Comparison of ENCODE assay signal across 8 cellular contexts in genomic region chr6:107712523-107713213, GRCh38.
DNase-seq lines count a peak whose midpoint lies in the region; ATAC-seq, FAIRE-seq and TF ChIP-seq lines count a peak whose summit lies in the region.

No MANE protein-coding gene starts in this region.

- H3K9ac ChIP-seq in stomach smooth muscle (ENCODE audit: low read length in 2 of 2), result peak overlapping the region in 1 of 2 donors; percentile 42

- peaks cover 5% of the 10 kb centered on the region for H3K36me3 Mint-ChIP-seq in activated T-cell treated with anti-CD3 and anti-CD28 coated beads, Interleukin-2, amount 50 U/mL, for 4 hours (ENCODE audit: insufficient read depth)
- H3K36me3 Mint-ChIP-seq in T-cell, result peaks cover 29% of the 10 kb centered on the region

- H3K4me1 ChIP-seq in gastroesophageal sphincter, result peaks cover 0 to 26% (median 0%) of the 10 kb centered on the region in 3 donors
- H3K4me1 ChIP-seq in stomach smooth muscle (ENCODE audit: control insufficient read depth, insufficient read depth, low read length), result peaks cover 17% of the 10 kb centered on the region

- H3K36me3 ChIP-seq in gastroesophageal sphincter (no peaks in the 10 kb centered on the region), stomach smooth muscle (ENCODE audit: control insufficient read depth in 2 of 2, insufficient read depth in 2 of 2, low read length in 2 of 2) (no peaks in the 10 kb centered on the region)

- H3K4me3 ChIP-seq in gastroesophageal sphincter, result peak overlapping the region; percentile 4 to 28
- H3K4me3 ChIP-seq in stomach smooth muscle (ENCODE audit: low read length in 2 of 2), result peak overlapping the region; percentile 33 to 70

- CTCF ChIA-PET in T-cell (lab: Charles Lee), result interaction anchor here (0.6 to 1.6 kb wide), 5 partner anchors 9 to 172 kb away, joined by 3 to 4 read pairs (median 3); no protein-coding TSS in a partner anchor

- TF ChIP-seq EP300 in gastroesophageal sphincter (IDR thresholded peaks at IDR 0.05), result no peak

- no peak for DNase-seq in activated T-cell treated with anti-CD3 and anti-CD28 coated beads, Interleukin-2, amount 50 U/mL, for 4 hours
- no peak for DNase-seq in activated T-cell treated with anti-CD3 and anti-CD28 coated beads for 4 hours
- peak in 4 of 34 experiments; percentile 17 to 32 (median 25) for DNase-seq in T-cell
- DNase-seq in frontal cortex (ENCODE audit: low spot score in 2 of 2), result no peak

- no peak for FAIRE-seq in frontal cortex (lab: Jason Lieb, UNC)

- H3K27ac Mint-ChIP-seq in T-cell, result peak overlapping the region; percentile 84 to 86

- peak; percentile 85 to 86 for ATAC-seq in activated T-cell treated with anti-CD3 and anti-CD28 coated beads, Interleukin-2, amount 50 U/mL, for 4 hours
- ATAC-seq in T-cell (replicated peaks in 1 of 4), result peak in 3 of 4 experiments; percentile 1 to 30 (median 18)
- peak; percentile 52 for ATAC-seq in gastroesophageal sphincter
- ATAC-seq in GM18498 (IDR thresholded peaks at IDR 0.05; ENCODE audit: unreplicated experiment), result no peak
- ATAC-seq in HG03135 (IDR thresholded peaks at IDR 0.05; ENCODE audit: unreplicated experiment), result no peak

- H3K4me1 Mint-ChIP-seq in activated T-cell treated with anti-CD3 and anti-CD28 coated beads, Interleukin-2, amount 50 U/mL, for 4 hours (ENCODE audit: low read depth), result peaks cover 64% of the 10 kb centered on the region
- peaks cover 70 to 83% (median 72%) of the 10 kb centered on the region in 3 donors for H3K4me1 Mint-ChIP-seq in T-cell

- no peaks in the 10 kb centered on the region for H3K27me3 Mint-ChIP-seq in activated T-cell treated with anti-CD3 and anti-CD28 coated beads, Interleukin-2, amount 50 U/mL, for 4 hours (ENCODE audit: low read depth)
- no peaks in the 10 kb centered on the region for H3K27me3 Mint-ChIP-seq in T-cell

- H3K9me3 ChIP-seq in gastroesophageal sphincter, result no peaks in the 10 kb centered on the region
- H3K9me3 ChIP-seq in stomach smooth muscle (ENCODE audit: control insufficient read depth in 2 of 2, low read length in 2 of 2), result no peaks in the 10 kb centered on the region

- POLR2A ChIA-PET in T-cell (lab: Charles Lee), result interaction anchor here in 1 of 2 donors (0.6 kb wide), 2 partner anchors 9 to 94 kb away, joined by 3 to 14 read pairs; no protein-coding TSS in a partner anchor

- H3K27ac ChIP-seq in gastroesophageal sphincter (peak overlapping the region in 2 of 4 donors; percentile 47 to 49), stomach smooth muscle (ENCODE audit: low read length) (no peak overlapping the region)

- peak overlapping the region; percentile 74 for H3K4me3 Mint-ChIP-seq in activated T-cell treated with anti-CD3 and anti-CD28 coated beads, Interleukin-2, amount 50 U/mL, for 4 hours
- H3K4me3 Mint-ChIP-seq in T-cell, result peak overlapping the region; percentile 26 to 75 (median 31)

- 14 to 15% methylated on average over 2 to 5 of the region's 7 CpGs for WGBS in gastroesophageal sphincter (ENCODE audit: low coverage in 1 of 2), 2 donors

- peaks cover 4% of the 10 kb centered on the region for H3K27me3 ChIP-seq in gastroesophageal sphincter
- peaks cover 0 to 4% of the 10 kb centered on the region in 2 donors for H3K27me3 ChIP-seq in stomach smooth muscle (ENCODE audit: control insufficient read depth in 1 of 2, insufficient read depth in 2 of 2, low read length in 2 of 2)

- H3K9me3 Mint-ChIP-seq in activated T-cell treated with anti-CD3 and anti-CD28 coated beads, Interleukin-2, amount 50 U/mL, for 4 hours, result peaks cover 3% of the 10 kb centered on the region
- H3K9me3 Mint-ChIP-seq in T-cell, result peaks cover 0 to 3% (median 0%) of the 10 kb centered on the region in 3 donors

- no peak for TF ChIP-seq POLR2A in gastroesophageal sphincter (IDR thresholded peaks at IDR 0.05)

- TF ChIP-seq CTCF in gastroesophageal sphincter (IDR thresholded peaks at IDR 0.05), result no peak

Comparison
In these comparisons a context has a peak if more than half of its experiments do, and no peak if none do; other contexts are left out.
1. ATAC-seq: peak in activated T-cell treated with anti-CD3 and anti-CD28 coated beads, Interleukin-2, amount 50 U/mL, for 4 hours (2 of 2), T-cell (3 of 4) and gastroesophageal sphincter (single experiment); none in GM18498 (single experiment) and HG03135 (single experiment).